In genomic region chr2:177392373-177393246, GRCh38 we compare ENCODE assay signal across 1 cellular context.
TF ChIP-seq lines count a peak whose summit lies in the region.

AGPS (plus strand) TSS chr2:177392773; CDS start chr2:177392790, 17 bp downstream.

TF ChIP-seq in WTC11, 78 proteins besides CTCF, POLR2A, EP300 and RAD21 (continued from another document):
- TF ChIP-seq, protein P1, sequence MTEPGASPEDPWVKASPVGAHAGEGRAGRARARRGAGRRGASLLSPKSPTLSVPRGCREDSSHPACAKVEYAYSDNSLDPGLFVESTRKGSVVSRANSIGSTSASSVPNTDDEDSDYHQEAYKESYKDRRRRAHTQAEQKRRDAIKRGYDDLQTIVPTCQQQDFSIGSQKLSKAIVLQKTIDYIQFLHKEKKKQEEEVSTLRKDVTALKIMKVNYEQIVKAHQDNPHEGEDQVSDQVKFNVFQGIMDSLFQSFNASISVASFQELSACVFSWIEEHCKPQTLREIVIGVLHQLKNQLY (CRISPR knock-in tag; IDR thresholded peaks at IDR 0.05): no peak; the same call in 1 of the 2 replicates
- TF ChIP-seq SMAD3 (CRISPR knock-in tag; IDR thresholded peaks at IDR 0.05; ENCODE audit: borderline replicate concordance) (peak; percentile 95), ZBTB43 (CRISPR knock-in tag; IDR thresholded peaks at IDR 0.05) (0 out of 2 replicates have a peak, but pooled peaks have one; percentile 51), FOXK1 (CRISPR knock-in tag; IDR thresholded peaks at IDR 0.05) (peak; percentile 89), ZNF532 (CRISPR knock-in tag; IDR thresholded peaks at IDR 0.05; ENCODE audit: borderline replicate concordance) (no peak; the same call in 1 of the 2 replicates), RORB (CRISPR knock-in tag; IDR thresholded peaks at IDR 0.05) (no peak), ELF4 (CRISPR knock-in tag; IDR thresholded peaks at IDR 0.05; ENCODE audit: low read depth) (0 out of 2 replicates have a peak, but pooled peaks have one; percentile 78), STAT6 (CRISPR knock-in tag; conservative IDR thresholded peaks at IDR 0.05; ENCODE audit: low read depth) (no peak), PRRX2 (CRISPR knock-in tag; IDR thresholded peaks at IDR 0.05) (no peak), CBFB (CRISPR knock-in tag; IDR thresholded peaks at IDR 0.05; ENCODE audit: low read depth) (no peak), IRF2 (CRISPR knock-in tag; IDR thresholded peaks at IDR 0.05; ENCODE audit: borderline replicate concordance, low read depth) (no peak), ZNF281 (CRISPR knock-in tag; IDR thresholded peaks at IDR 0.05) (peak; percentile 91), NFE2L1 (CRISPR knock-in tag; IDR thresholded peaks at IDR 0.05) (no peak; the same call in 1 of the 2 replicates), EMX1 (CRISPR knock-in tag; IDR thresholded peaks at IDR 0.05) (no peak), USF2 (CRISPR knock-in tag; IDR thresholded peaks at IDR 0.05) (no peak), ESRRA (CRISPR knock-in tag; IDR thresholded peaks at IDR 0.05; ENCODE audit: borderline replicate concordance) (peak; percentile 83), FOXJ3 (CRISPR knock-in tag; IDR thresholded peaks at IDR 0.05; ENCODE audit: borderline replicate concordance) (no peak), ZNF219 (CRISPR knock-in tag; IDR thresholded peaks at IDR 0.05; ENCODE audit: borderline replicate concordance) (no peak), ZNF671 (CRISPR knock-in tag; IDR thresholded peaks at IDR 0.05) (no peak), NFYB (CRISPR knock-in tag; conservative IDR thresholded peaks at IDR 0.05; ENCODE audit: low read depth) (peak; percentile 43), ZNF317 (CRISPR knock-in tag; IDR thresholded peaks at IDR 0.05; ENCODE audit: borderline replicate concordance, low read depth) (0 out of 2 replicates have a peak, but pooled peaks have one; percentile 41)
- TF ChIP-seq, protein P2, sequence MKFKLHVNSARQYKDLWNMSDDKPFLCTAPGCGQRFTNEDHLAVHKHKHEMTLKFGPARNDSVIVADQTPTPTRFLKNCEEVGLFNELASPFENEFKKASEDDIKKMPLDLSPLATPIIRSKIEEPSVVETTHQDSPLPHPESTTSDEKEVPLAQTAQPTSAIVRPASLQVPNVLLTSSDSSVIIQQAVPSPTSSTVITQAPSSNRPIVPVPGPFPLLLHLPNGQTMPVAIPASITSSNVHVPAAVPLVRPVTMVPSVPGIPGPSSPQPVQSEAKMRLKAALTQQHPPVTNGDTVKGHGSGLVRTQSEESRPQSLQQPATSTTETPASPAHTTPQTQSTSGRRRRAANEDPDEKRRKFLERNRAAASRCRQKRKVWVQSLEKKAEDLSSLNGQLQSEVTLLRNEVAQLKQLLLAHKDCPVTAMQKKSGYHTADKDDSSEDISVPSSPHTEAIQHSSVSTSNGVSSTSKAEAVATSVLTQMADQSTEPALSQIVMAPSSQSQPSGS (CRISPR knock-in tag; IDR thresholded peaks at IDR 0.05; ENCODE audit: borderline replicate concordance, low read depth): no peak
- TF ChIP-seq, protein P3, sequence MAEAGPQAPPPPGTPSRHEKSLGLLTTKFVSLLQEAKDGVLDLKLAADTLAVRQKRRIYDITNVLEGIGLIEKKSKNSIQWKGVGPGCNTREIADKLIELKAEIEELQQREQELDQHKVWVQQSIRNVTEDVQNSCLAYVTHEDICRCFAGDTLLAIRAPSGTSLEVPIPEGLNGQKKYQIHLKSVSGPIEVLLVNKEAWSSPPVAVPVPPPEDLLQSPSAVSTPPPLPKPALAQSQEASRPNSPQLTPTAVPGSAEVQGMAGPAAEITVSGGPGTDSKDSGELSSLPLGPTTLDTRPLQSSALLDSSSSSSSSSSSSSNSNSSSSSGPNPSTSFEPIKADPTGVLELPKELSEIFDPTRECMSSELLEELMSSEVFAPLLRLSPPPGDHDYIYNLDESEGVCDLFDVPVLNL (CRISPR knock-in tag; IDR thresholded peaks at IDR 0.05; ENCODE audit: borderline replicate concordance, low read depth): no peak
- TF ChIP-seq, protein P4, sequence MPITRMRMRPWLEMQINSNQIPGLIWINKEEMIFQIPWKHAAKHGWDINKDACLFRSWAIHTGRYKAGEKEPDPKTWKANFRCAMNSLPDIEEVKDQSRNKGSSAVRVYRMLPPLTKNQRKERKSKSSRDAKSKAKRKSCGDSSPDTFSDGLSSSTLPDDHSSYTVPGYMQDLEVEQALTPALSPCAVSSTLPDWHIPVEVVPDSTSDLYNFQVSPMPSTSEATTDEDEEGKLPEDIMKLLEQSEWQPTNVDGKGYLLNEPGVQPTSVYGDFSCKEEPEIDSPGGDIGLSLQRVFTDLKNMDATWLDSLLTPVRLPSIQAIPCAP (CRISPR knock-in tag; IDR thresholded peaks at IDR 0.05): peak; percentile 58; the same call in 1 of the 2 replicates
